In genomic region chr14:92240658-92241057, GRCh38 we compare ENCODE assay signal across 26 cellular contexts.
"Had no signal": no experiment of that assay in that cellular context is flagged by ENCODE, and none has a peak within 500 bp of the region (broad histone marks: within the 10 kb centered on the region; RNA-seq: fewer than 3 reads in every experiment).

No MANE protein-coding gene starts in this region.

- FAIRE-seq: colon, endometrium, endothelial cell of umbilical vein, frontal cortex had no signal

- H3K27ac ChIP-seq: colonic mucosa, dorsolateral prefrontal cortex, epithelial cell of prostate, esophagus muscularis mucosa, esophagus squamous epithelium, foreskin keratinocyte, gastrocnemius medialis, gastroesophageal sphincter, heart left ventricle, heart right ventricle had no signal

- DNase-seq: colonic mucosa; cortex of kidney; dermis blood vessel endothelial cell; dorsolateral prefrontal cortex; effector CD4-positive, alpha-beta T cell; effector CD8-positive, alpha-beta T cell; effector memory CD4-positive, alpha-beta T cell; effector memory CD8-positive, alpha-beta T cell; endodermal cell; erythroblast; esophagus squamous epithelium; foreskin fibroblast; foreskin keratinocyte; foreskin melanocyte; gastrocnemius medialis; glutamatergic neuron; heart left ventricle; heart right ventricle had no signal

- H3K4me3 ChIP-seq: colonic mucosa, dorsolateral prefrontal cortex, esophagus muscularis mucosa, esophagus squamous epithelium, gastrocnemius medialis, gastroesophageal sphincter, heart left ventricle, heart right ventricle had no signal

- H3K36me3 ChIP-seq: colonic mucosa, esophagus muscularis mucosa, esophagus squamous epithelium, gastrocnemius medialis, gastroesophageal sphincter, heart left ventricle, heart right ventricle had no signal

- H3K9me3 ChIP-seq: colonic mucosa had no signal

- H3K27me3 ChIP-seq: colonic mucosa, dorsolateral prefrontal cortex, esophagus muscularis mucosa, foreskin keratinocyte, gastrocnemius medialis, gastroesophageal sphincter, heart right ventricle had no signal

- H3K4me1 ChIP-seq: colonic mucosa, esophagus muscularis mucosa, esophagus squamous epithelium, foreskin keratinocyte, gastrocnemius medialis, gastroesophageal sphincter had no signal

- ATAC-seq: effector memory CD8-positive, alpha-beta T cell; esophagus mucosa; foreskin keratinocyte; gastrocnemius medialis; gastroesophageal sphincter; heart left ventricle; heart right ventricle had no signal
